1 cellular context compared by ENCODE assay signal in genomic region chr1:147111381-147112130, GRCh38.
TF ChIP-seq lines count a peak whose summit lies in the region.

No MANE protein-coding gene starts in this region.

TF ChIP-seq in K562, 482 proteins besides CTCF, POLR2A, EP300 and RAD21 (continued from another document):
- TF ChIP-seq ZBTB17 (CRISPR knock-in tag; IDR thresholded peaks at IDR 0.05) (no peak), BCLAF1 (IDR thresholded peaks at IDR 0.05; ENCODE audit: borderline replicate concordance in 1 of 2, control insufficient read depth in 1 of 2, low read depth in 2 of 2, low read length in 1 of 2) (no peak)
